In genomic region chr3:12484983-12485327, GRCh38 we compare ENCODE assay signal across 8 cellular contexts. TPM values are rescaled to one million over a fixed set of nuclear protein-coding genes. Genes with fewer than 3 reads are reported as not detected.
DNase-seq lines count a peak whose midpoint lies in the region; ATAC-seq, FAIRE-seq and TF ChIP-seq lines count a peak whose summit lies in the region.

No MANE protein-coding gene starts in this region.

- DNase-seq in HFFc6 (no peak), body of pancreas (no peak), GM12892 (ENCODE audit: insufficient read length) (no peak), NCI-H1105 (lab: John Stamatoyannopoulos, UW) (no peak), posterior cingulate gyrus (no peak)

- peaks cover 7% of the 10 kb centered on the region; the same call in 1 of the 2 replicates for H3K27me3 Mint-ChIP-seq in HFFc6 (ENCODE audit: insufficient read depth)

- peak overlapping the region; percentile 95 for H3K4me3 Mint-ChIP-seq in HFFc6

- H3K4me1 ChIP-seq in body of pancreas, result peaks cover 19% of the 10 kb centered on the region
- peaks cover 13% of the 10 kb centered on the region for H3K4me1 ChIP-seq in mesodermal cell (ENCODE audit: control insufficient read depth, insufficient read depth, low read length, poor library complexity, severe bottlenecking)

- H3K27ac ChIP-seq in 22Rv1 (peak overlapping the region; percentile 83), body of pancreas (peak overlapping the region; percentile 64 to 84 (median 70)), mesodermal cell (ENCODE audit: low read depth, low read length, severe bottlenecking) (no peak overlapping the region)

- H3K36me3 ChIP-seq in body of pancreas (replicated peaks in 1 of 2; ENCODE audit: insufficient read depth in 1 of 2, low read depth in 2 of 2) (no peaks in the 10 kb centered on the region), mesodermal cell (ENCODE audit: control insufficient read depth, insufficient read depth, low read length) (peaks cover 10% of the 10 kb centered on the region)

- H3K9me3 Mint-ChIP-seq in HFFc6, result no peaks in the 10 kb centered on the region

- intact Hi-C loops in body of pancreas (cut with DNase I), result no loop called here
- intact Hi-C loops in posterior cingulate gyrus (cut with DNase I), result loop anchor here (1.0 to 10.0 kb wide), 5 partner anchors 72 to 640 kb away; partner anchors contain the start of genes MKRN2, RAF1 and TAMM41

- TF ChIP-seq CTCF in 22Rv1 (IDR thresholded peaks at IDR 0.05) (no peak), HFFc6 (IDR thresholded peaks at IDR 0.05) (no peak), body of pancreas (IDR thresholded peaks at IDR 0.05) (no peak)

- peak overlapping the region; percentile 80 for H3K27ac Mint-ChIP-seq in HFFc6

- WGBS in body of pancreas, 2 donors, result 1 to 2% methylated on average over 5 of the region's 5 CpGs
- 16% methylated on average over 5 of the region's 5 CpGs; no CpG with 5 or more reads in 1 of the 2 experiments for WGBS in mesodermal cell (ENCODE audit: insufficient coverage in 2 of 2), 2 experiments

- no peak for FAIRE-seq in GM12892 (lab: Jason Lieb, UNC)

- peak overlapping the region; percentile 27 to 60 for H3K4me3 ChIP-seq in body of pancreas
- peak overlapping the region; percentile 82 for H3K4me3 ChIP-seq in mesodermal cell (ENCODE audit: extremely low read depth, insufficient read depth, low read length, poor library complexity, severe bottlenecking)

- H3K36me3 Mint-ChIP-seq in HFFc6 (ENCODE audit: low read depth), result peaks cover 8% of the 10 kb centered on the region; the same call in 1 of the 2 replicates

- no peak for ATAC-seq in body of pancreas
- no peak for ATAC-seq in GM21515 (IDR thresholded peaks at IDR 0.05; ENCODE audit: unreplicated experiment)

- H3K9me3 ChIP-seq in body of pancreas (no peaks in the 10 kb centered on the region), mesodermal cell (ENCODE audit: control insufficient read depth, low read length) (no peaks in the 10 kb centered on the region)

- TF ChIP-seq POLR2A in body of pancreas (IDR thresholded peaks at IDR 0.05), result no peak
- TF ChIP-seq POLR2A in GM12892 (IDR thresholded peaks at IDR 0.05; ENCODE audit: low read depth, low read length), result no peak

- peaks cover 35% of the 10 kb centered on the region for H3K4me1 Mint-ChIP-seq in HFFc6 (ENCODE audit: low read depth)

- H3K27me3 ChIP-seq in body of pancreas, result no peaks in the 10 kb centered on the region

RNA-seq across cellular contexts. Expression of gene TSEN2, which starts 0.7 kb away (rescaled TPM):
- total RNA-seq in HFFc6 (2021; fragmentation: NEBNext Ultra II Directional; extraction: Animal tissue kit (Norgen Biotek cat#: 25700)), result 10 to 100 TPM in 4 of 6 experiments, 1 to 10 TPM in 2; 9.3 to 15.5 (median 10.9) TPM
- 10 to 100 TPM; 14.8 to 20.8 TPM for total RNA-seq in body of pancreas
- polyA plus RNA-seq in mesodermal cell (2013, experiment 1 of 2), result 10.4 TPM
- polyA plus RNA-seq in mesodermal cell (2013, experiment 2 of 2), result 10.8 TPM
- 14.1 TPM for polyA plus RNA-seq in GM12892 (2012; ENCODE audit: missing spikeins)
